In genomic region chr6:170228581-170229310, GRCh38 we compare ENCODE assay signal across 2 cellular contexts.
TF ChIP-seq lines count a peak whose summit lies in the region.

No MANE protein-coding gene starts in this region.

TF ChIP-seq in HepG2, 621 proteins besides CTCF, POLR2A, EP300 and RAD21:
- TF ChIP-seq SMYD3 (CRISPR knock-in tag; IDR thresholded peaks at IDR 0.05) (no peak), ZNF44 (CRISPR knock-in tag; IDR thresholded peaks at IDR 0.05) (no peak), HBP1 (CRISPR knock-in tag; IDR thresholded peaks at IDR 0.05; ENCODE audit: low read depth) (no peak), ZIK1 (CRISPR knock-in tag; IDR thresholded peaks at IDR 0.05; ENCODE audit: borderline replicate concordance, low read depth) (no peak), TBX2 (CRISPR knock-in tag; IDR thresholded peaks at IDR 0.05; ENCODE audit: borderline replicate concordance) (no peak), ZFY (CRISPR knock-in tag; IDR thresholded peaks at IDR 0.05) (no peak), ZNF224 (CRISPR knock-in tag; IDR thresholded peaks at IDR 0.05) (no peak), TP53 (CRISPR knock-in tag; conservative IDR thresholded peaks at IDR 0.05) (no peak), PAF1 (CRISPR knock-in tag; IDR thresholded peaks at IDR 0.05) (no peak), DPF2 (CRISPR knock-in tag; IDR thresholded peaks at IDR 0.05; ENCODE audit: borderline replicate concordance, low read depth) (no peak), MXD4 (CRISPR knock-in tag; IDR thresholded peaks at IDR 0.05) (no peak), ZNF251 (CRISPR knock-in tag; IDR thresholded peaks at IDR 0.05) (no peak)
- TF ChIP-seq, protein P1, sequence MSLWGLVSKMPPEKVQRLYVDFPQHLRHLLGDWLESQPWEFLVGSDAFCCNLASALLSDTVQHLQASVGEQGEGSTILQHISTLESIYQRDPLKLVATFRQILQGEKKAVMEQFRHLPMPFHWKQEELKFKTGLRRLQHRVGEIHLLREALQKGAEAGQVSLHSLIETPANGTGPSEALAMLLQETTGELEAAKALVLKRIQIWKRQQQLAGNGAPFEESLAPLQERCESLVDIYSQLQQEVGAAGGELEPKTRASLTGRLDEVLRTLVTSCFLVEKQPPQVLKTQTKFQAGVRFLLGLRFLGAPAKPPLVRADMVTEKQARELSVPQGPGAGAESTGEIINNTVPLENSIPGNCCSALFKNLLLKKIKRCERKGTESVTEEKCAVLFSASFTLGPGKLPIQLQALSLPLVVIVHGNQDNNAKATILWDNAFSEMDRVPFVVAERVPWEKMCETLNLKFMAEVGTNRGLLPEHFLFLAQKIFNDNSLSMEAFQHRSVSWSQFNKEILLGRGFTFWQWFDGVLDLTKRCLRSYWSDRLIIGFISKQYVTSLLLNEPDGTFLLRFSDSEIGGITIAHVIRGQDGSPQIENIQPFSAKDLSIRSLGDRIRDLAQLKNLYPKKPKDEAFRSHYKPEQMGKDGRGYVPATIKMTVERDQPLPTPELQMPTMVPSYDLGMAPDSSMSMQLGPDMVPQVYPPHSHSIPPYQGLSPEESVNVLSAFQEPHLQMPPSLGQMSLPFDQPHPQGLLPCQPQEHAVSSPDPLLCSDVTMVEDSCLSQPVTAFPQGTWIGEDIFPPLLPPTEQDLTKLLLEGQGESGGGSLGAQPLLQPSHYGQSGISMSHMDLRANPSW (CRISPR knock-in tag; IDR thresholded peaks at IDR 0.05; ENCODE audit: borderline replicate concordance) = no peak
- TF ChIP-seq, protein P2, sequence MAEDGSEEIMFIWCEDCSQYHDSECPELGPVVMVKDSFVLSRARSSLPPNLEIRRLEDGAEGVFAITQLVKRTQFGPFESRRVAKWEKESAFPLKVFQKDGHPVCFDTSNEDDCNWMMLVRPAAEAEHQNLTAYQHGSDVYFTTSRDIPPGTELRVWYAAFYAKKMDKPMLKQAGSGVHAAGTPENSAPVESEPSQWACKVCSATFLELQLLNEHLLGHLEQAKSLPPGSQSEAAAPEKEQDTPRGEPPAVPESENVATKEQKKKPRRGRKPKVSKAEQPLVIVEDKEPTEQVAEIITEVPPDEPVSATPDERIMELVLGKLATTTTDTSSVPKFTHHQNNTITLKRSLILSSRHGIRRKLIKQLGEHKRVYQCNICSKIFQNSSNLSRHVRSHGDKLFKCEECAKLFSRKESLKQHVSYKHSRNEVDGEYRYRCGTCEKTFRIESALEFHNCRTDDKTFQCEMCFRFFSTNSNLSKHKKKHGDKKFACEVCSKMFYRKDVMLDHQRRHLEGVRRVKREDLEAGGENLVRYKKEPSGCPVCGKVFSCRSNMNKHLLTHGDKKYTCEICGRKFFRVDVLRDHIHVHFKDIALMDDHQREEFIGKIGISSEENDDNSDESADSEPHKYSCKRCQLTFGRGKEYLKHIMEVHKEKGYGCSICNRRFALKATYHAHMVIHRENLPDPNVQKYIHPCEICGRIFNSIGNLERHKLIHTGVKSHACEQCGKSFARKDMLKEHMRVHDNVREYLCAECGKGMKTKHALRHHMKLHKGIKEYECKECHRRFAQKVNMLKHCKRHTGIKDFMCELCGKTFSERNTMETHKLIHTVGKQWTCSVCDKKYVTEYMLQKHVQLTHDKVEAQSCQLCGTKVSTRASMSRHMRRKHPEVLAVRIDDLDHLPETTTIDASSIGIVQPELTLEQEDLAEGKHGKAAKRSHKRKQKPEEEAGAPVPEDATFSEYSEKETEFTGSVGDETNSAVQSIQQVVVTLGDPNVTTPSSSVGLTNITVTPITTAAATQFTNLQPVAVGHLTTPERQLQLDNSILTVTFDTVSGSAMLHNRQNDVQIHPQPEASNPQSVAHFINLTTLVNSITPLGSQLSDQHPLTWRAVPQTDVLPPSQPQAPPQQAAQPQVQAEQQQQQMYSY (CRISPR knock-in tag; IDR thresholded peaks at IDR 0.05) = no peak
- TF ChIP-seq, protein P3, sequence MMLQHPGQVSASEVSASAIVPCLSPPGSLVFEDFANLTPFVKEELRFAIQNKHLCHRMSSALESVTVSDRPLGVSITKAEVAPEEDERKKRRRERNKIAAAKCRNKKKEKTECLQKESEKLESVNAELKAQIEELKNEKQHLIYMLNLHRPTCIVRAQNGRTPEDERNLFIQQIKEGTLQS (CRISPR knock-in tag; IDR thresholded peaks at IDR 0.05) = no peak

TF ChIP-seq in H1, 55 proteins besides CTCF, POLR2A, EP300 and RAD21:
- TF ChIP-seq SAP30 (IDR thresholded peaks at IDR 0.05; ENCODE audit: insufficient read depth, insufficient replicate concordance, low read length) = no peak
- no peak for TF ChIP-seq ASH2L (IDR thresholded peaks at IDR 0.05; ENCODE audit: low read length)
- TF ChIP-seq BCL11A (IDR thresholded peaks at IDR 0.05; ENCODE audit: low read depth in 2 of 2, low read length in 2 of 2) = no peak
- TF ChIP-seq RFX5 (IDR thresholded peaks at IDR 0.05; ENCODE audit: borderline replicate concordance, low read depth, low read length) = no peak
- TF ChIP-seq SP4 (IDR thresholded peaks at IDR 0.05; ENCODE audit: low read length) = no peak
- TF ChIP-seq BACH1 (IDR thresholded peaks at IDR 0.05; ENCODE audit: low read length) = no peak
- TF ChIP-seq, protein P3 (IDR thresholded peaks at IDR 0.05; ENCODE audit: insufficient read depth, low read depth, low read length) = no peak
- no peak for TF ChIP-seq ZNF274 (IDR thresholded peaks at IDR 0.05; ENCODE audit: borderline replicate concordance, extremely low read depth, low read length)
- no peak for TF ChIP-seq NANOG (IDR thresholded peaks at IDR 0.05; ENCODE audit: insufficient read depth, low read depth, low read length, poor library complexity, severe bottlenecking)
- no peak for TF ChIP-seq CREB1 (IDR thresholded peaks at IDR 0.05)
- TF ChIP-seq ATF2 (IDR thresholded peaks at IDR 0.05; ENCODE audit: low read length) = no peak
- no peak for TF ChIP-seq SP1 (IDR thresholded peaks at IDR 0.05; ENCODE audit: low read depth, low read length)
- TF ChIP-seq BRCA1 (IDR thresholded peaks at IDR 0.05; ENCODE audit: low read depth, low read length) = no peak
- no peak for TF ChIP-seq HDAC2 (IDR thresholded peaks at IDR 0.05; ENCODE audit: borderline replicate concordance in 1 of 2, low read depth in 2 of 2, low read length in 2 of 2)
- no peak for TF ChIP-seq PHF8 (conservative IDR thresholded peaks at IDR 0.05; ENCODE audit: low read depth, low read length)
- TF ChIP-seq CHD2 (IDR thresholded peaks at IDR 0.05; ENCODE audit: low read length) = no peak
- TF ChIP-seq FOSL1 (IDR thresholded peaks at IDR 0.05; ENCODE audit: insufficient read depth, low read depth, low read length) = no peak
- no peak for TF ChIP-seq SP2 (IDR thresholded peaks at IDR 0.05; ENCODE audit: low read length)
- TF ChIP-seq KDM1A (IDR thresholded peaks at IDR 0.05; ENCODE audit: borderline replicate concordance, low read length) = no peak
TF ChIP-seq in H1: peak in this region for 0.
